7 cellular contexts compared by ENCODE assay signal in the genomic region with DNA sequence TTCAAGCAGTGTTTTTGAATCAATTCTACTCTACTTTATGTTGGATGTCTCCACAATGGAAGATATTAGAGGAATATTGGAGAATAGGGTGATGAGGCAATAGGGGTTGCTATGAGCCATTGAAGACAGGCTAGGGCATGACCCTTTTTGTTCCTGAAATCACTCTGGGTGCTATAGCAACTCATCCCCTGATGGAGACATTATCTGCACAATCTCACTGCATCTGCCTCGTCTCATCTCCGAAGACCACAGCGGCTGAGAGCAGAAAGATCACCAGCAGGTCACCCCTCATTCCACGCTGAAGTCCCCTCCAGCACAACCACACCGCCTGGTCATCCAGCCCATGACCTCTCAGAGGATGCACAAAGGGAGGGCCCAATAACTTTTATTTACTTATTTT.
"Had no signal": no experiment of that assay in that cellular context is flagged by ENCODE, and none has a peak within 500 bp of the region (broad histone marks: within the 10 kb centered on the region; RNA-seq: fewer than 3 reads in every experiment).

No MANE protein-coding gene starts in this region.

- DNase-seq: GDM1, GF-D8 had no signal

- FAIRE-seq: G401.6, GM12878, GM12891, GM12892, GM18507 had no signal

- H3K4me3 ChIP-seq: GM12878 had no signal

- ATAC-seq: GM12878 had no signal
